In the genomic region with DNA sequence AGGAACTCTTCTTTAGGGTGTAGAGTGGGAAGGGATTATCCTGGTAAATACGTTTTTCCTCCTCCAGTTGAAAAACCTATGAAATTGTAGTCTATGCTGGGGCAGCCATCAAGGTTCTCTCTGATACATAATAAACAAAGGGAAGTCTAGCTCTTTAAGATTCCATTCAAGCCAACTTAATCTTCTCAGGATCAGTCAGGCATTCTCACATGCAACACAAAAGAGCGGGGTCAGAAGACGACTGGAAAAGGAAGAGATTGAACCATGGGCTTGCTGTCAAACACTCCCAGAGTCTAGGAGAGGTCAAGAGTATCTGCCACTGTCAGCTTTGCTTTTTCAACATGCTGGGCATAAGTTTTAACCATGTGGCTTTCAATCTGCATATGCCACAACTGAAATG, we compare ENCODE assay signal across 26 cellular contexts. TPM values are rescaled to one million over a fixed set of nuclear protein-coding genes. Genes with fewer than 3 reads are reported as not detected.
DNase-seq lines count a peak whose midpoint lies in the region; ATAC-seq and TF ChIP-seq lines count a peak whose summit lies in the region.
"Had no signal": no experiment of that assay in that cellular context is flagged by ENCODE, and none has a peak within 500 bp of the region (broad histone marks: within the 10 kb centered on the region; RNA-seq: fewer than 3 reads in every experiment).

No MANE protein-coding gene starts in this region.

- H3K4me1 ChIP-seq in Caco-2, result no peaks in the 10 kb centered on the region
- H3K4me1 ChIP-seq: adrenal gland, body of pancreas, left ventricle myocardium inferior, testis had no signal

- CTCF ChIA-PET in Caco-2 (lab: Charles Lee), result no interaction called here

- H3K27ac Mint-ChIP-seq in T-helper 1 cell treated with Interleukin-12 subunit alpha and Interleukin-12 subunit beta and Interleukin-4 antibody, amounts not matched to agents 30 μg/mL and 1 μg/mL, for 36 hours, result peak overlapping the region; percentile 74
- peak overlapping the region; percentile 96 for H3K27ac Mint-ChIP-seq in activated naive CD8-positive, alpha-beta T cell
- H3K27ac Mint-ChIP-seq in activated naive CD8-positive, alpha-beta T cell treated with anti-CD3 and anti-CD28 coated beads for 36 hours, result no peak overlapping the region
- H3K27ac Mint-ChIP-seq in activated naive CD4-positive, alpha-beta T cell treated with anti-CD3 and anti-CD28 coated beads, Interleukin-2, amount 50 U/mL, for 72 hours, result peak overlapping the region; percentile 10 to 90
- no peak overlapping the region for H3K27ac Mint-ChIP-seq in Caco-2 (ENCODE audit: unreplicated experiment)

- H3K27me3 ChIP-seq in Caco-2 (replicated peaks; ENCODE audit: control insufficient read depth, insufficient read depth, low read length), result no peaks in the 10 kb centered on the region
- H3K27me3 ChIP-seq: adrenal gland, body of pancreas, testis had no signal

- H3K9me3 Mint-ChIP-seq in T-helper 1 cell treated with Interleukin-12 subunit alpha and Interleukin-12 subunit beta and Interleukin-4 antibody, amounts not matched to agents 30 μg/mL and 1 μg/mL, for 36 hours, result peaks cover 4% of the 10 kb centered on the region
- H3K9me3 Mint-ChIP-seq in activated naive CD8-positive, alpha-beta T cell (ENCODE audit: low read depth), result no peaks in the 10 kb centered on the region
- no peaks in the 10 kb centered on the region for H3K9me3 Mint-ChIP-seq in activated naive CD8-positive, alpha-beta T cell treated with anti-CD3 and anti-CD28 coated beads for 36 hours
- H3K9me3 Mint-ChIP-seq in activated naive CD4-positive, alpha-beta T cell treated with anti-CD3 and anti-CD28 coated beads, Interleukin-2, amount 50 U/mL, for 72 hours, result no peaks in the 10 kb centered on the region
- H3K9me3 Mint-ChIP-seq in Caco-2 (ENCODE audit: unreplicated experiment), result no peaks in the 10 kb centered on the region

- H3K9me3 ChIP-seq in Caco-2, result no peaks in the 10 kb centered on the region
- H3K9me3 ChIP-seq: adrenal gland, body of pancreas, left ventricle myocardium inferior, testis had no signal

- BruUV-seq in Caco-2 (replicated peaks; lab: Mats Ljungman, UMichigan), result no TSS peak

- no peak overlapping the region for H3K4me3 ChIP-seq in Caco-2 (ENCODE audit: low read depth, low read length)
- H3K4me3 ChIP-seq: adrenal gland, body of pancreas, left ventricle myocardium inferior, testis had no signal

- peaks cover 78% of the 10 kb centered on the region for H3K4me1 Mint-ChIP-seq in T-helper 1 cell treated with Interleukin-12 subunit alpha and Interleukin-12 subunit beta and Interleukin-4 antibody, amounts not matched to agents 30 μg/mL and 1 μg/mL, for 36 hours (ENCODE audit: low read depth)
- H3K4me1 Mint-ChIP-seq in activated naive CD8-positive, alpha-beta T cell (ENCODE audit: low read depth), result peaks cover 90% of the 10 kb centered on the region
- H3K4me1 Mint-ChIP-seq in activated naive CD8-positive, alpha-beta T cell treated with anti-CD3 and anti-CD28 coated beads for 36 hours, result peaks cover 63% of the 10 kb centered on the region
- no peaks in the 10 kb centered on the region for H3K4me1 Mint-ChIP-seq in Caco-2 (ENCODE audit: low read depth, unreplicated experiment)

- TF ChIP-seq CTCF in Caco-2 (IDR thresholded peaks at IDR 0.05; ENCODE audit: insufficient read depth in 1 of 2, low read depth in 1 of 2, low read length in 1 of 2, severe bottlenecking in 1 of 2, unreplicated experiment in 1 of 2), result no peak

- H3K27me3 Mint-ChIP-seq in T-helper 1 cell treated with Interleukin-12 subunit alpha and Interleukin-12 subunit beta and Interleukin-4 antibody, amounts not matched to agents 30 μg/mL and 1 μg/mL, for 36 hours (ENCODE audit: low read depth), result no peaks in the 10 kb centered on the region
- H3K27me3 Mint-ChIP-seq in activated naive CD8-positive, alpha-beta T cell, result no peaks in the 10 kb centered on the region
- H3K27me3 Mint-ChIP-seq in activated naive CD8-positive, alpha-beta T cell treated with anti-CD3 and anti-CD28 coated beads for 36 hours, result no peaks in the 10 kb centered on the region
- peaks cover 4% of the 10 kb centered on the region for H3K27me3 Mint-ChIP-seq in Caco-2 (ENCODE audit: insufficient read depth, unreplicated experiment)

- H3K4me3 Mint-ChIP-seq in T-helper 1 cell treated with Interleukin-12 subunit alpha and Interleukin-12 subunit beta and Interleukin-4 antibody, amounts not matched to agents 30 μg/mL and 1 μg/mL, for 36 hours, result peak overlapping the region; percentile 77
- H3K4me3 Mint-ChIP-seq in activated naive CD8-positive, alpha-beta T cell, result no peak overlapping the region
- no peak overlapping the region for H3K4me3 Mint-ChIP-seq in activated naive CD8-positive, alpha-beta T cell treated with anti-CD3 and anti-CD28 coated beads for 36 hours
- no peak overlapping the region for H3K4me3 Mint-ChIP-seq in Caco-2 (ENCODE audit: unreplicated experiment)

- POLR2A ChIA-PET in Caco-2 (lab: Charles Lee), result no interaction called here

- intact Hi-C loops in Caco-2 (cut with micrococcal nuclease; ENCODE audit: unreplicated experiment), result no loop called here

- ATAC-seq in activated naive CD4-positive, alpha-beta T cell treated with anti-CD3 and anti-CD28 coated beads, Interleukin-2, amount 50 U/mL, for 72 hours, result no peak
- ATAC-seq: body of pancreas had no signal

- H3K36me3 ChIP-seq in Caco-2 (ENCODE audit: control insufficient read depth, insufficient read depth, low read length), result no peaks in the 10 kb centered on the region
- H3K36me3 ChIP-seq: adrenal gland, left ventricle myocardium inferior had no signal

- DNase-seq in T-helper 1 cell (no peak), Caco-2 (no peak), NCI-H345 treated with DMSO at 0.1 percent for 48 hours (lab: John Stamatoyannopoulos, UW; ENCODE audit: unreplicated experiment) (no peak)
- DNase-seq in activated naive CD8-positive, alpha-beta T cell treated with anti-CD3 and anti-CD28 coated beads for 36 hours, result no peak
- no peak for DNase-seq in activated naive CD4-positive, alpha-beta T cell treated with anti-CD3 and anti-CD28 coated beads, Interleukin-2, amount 50 U/mL, for 72 hours (ENCODE audit: low spot score in 2 of 2)
- no peak for DNase-seq in stimulated activated CD4-positive, alpha-beta T cell treated with anti-CD3 and anti-CD28 coated beads, Interleukin-12 subunit alpha, Interleukin-12 subunit beta, amount 100 ng/mL, for 4 hours
- DNase-seq: 8988T; activated CD4-positive, alpha-beta T cell treated with anti-CD3 and anti-CD28 coated beads, Interleukin-2, amount 50 U/mL, for 4 hours; adrenal gland; body of pancreas; cerebellar nuclear complex; KG1; left ventricle myocardium inferior; MM.1S; NCI-H2029; occipital lobe; RPMI8226; stimulated activated CD4-positive, alpha-beta T cell treated with anti-CD3 and anti-CD28 coated beads, Interleukin-15, amount 100 ng/mL, for 24 hours; stimulated activated naive CD4-positive, alpha-beta T cell; testis had no signal

- peaks cover 73% of the 10 kb centered on the region for H3K36me3 Mint-ChIP-seq in T-helper 1 cell treated with Interleukin-12 subunit alpha and Interleukin-12 subunit beta and Interleukin-4 antibody, amounts not matched to agents 30 μg/mL and 1 μg/mL, for 36 hours (ENCODE audit: low read depth)
- H3K36me3 Mint-ChIP-seq in activated naive CD8-positive, alpha-beta T cell, result peaks cover 10% of the 10 kb centered on the region
- peaks cover 25% of the 10 kb centered on the region for H3K36me3 Mint-ChIP-seq in activated naive CD8-positive, alpha-beta T cell treated with anti-CD3 and anti-CD28 coated beads for 36 hours
- peaks cover 7 to 35% of the 10 kb centered on the region in 2 donors for H3K36me3 Mint-ChIP-seq in activated naive CD4-positive, alpha-beta T cell treated with anti-CD3 and anti-CD28 coated beads, Interleukin-2, amount 50 U/mL, for 72 hours
- H3K36me3 Mint-ChIP-seq in Caco-2 (ENCODE audit: insufficient read depth, unreplicated experiment), result no peaks in the 10 kb centered on the region

RNA-seq across cellular contexts. Expression of a gene that starts 8.4 kb away (rescaled TPM):
- total RNA-seq in activated naive CD8-positive, alpha-beta T cell treated with anti-CD3 and anti-CD28 coated beads for 36 hours, result 10 to 100 TPM; 12.3 to 15.2 TPM
- total RNA-seq in activated naive CD4-positive, alpha-beta T cell treated with anti-CD3 and anti-CD28 coated beads, Interleukin-2, amount 50 U/mL, for 72 hours, result 10 to 100 TPM; 11.8 to 25.9 TPM
- not detected in 2 replicates for total RNA-seq in Caco-2 (2022)
- total RNA-seq: body of pancreas, G401, glomerular endothelial cell, left ventricle myocardium inferior, mesenteric fat pad, occipital lobe, pulmonary artery endothelial cell had no signal

Comparison
In these comparisons a context has a peak if more than half of its experiments do, and no peak if none do; other contexts are left out.
1. H3K27ac Mint-ChIP-seq: peak in T-helper 1 cell treated with Interleukin-12 subunit alpha and Interleukin-12 subunit beta and Interleukin-4 antibody, amounts not matched to agents 30 μg/mL and 1 μg/mL, for 36 hours (single experiment), activated naive CD8-positive, alpha-beta T cell (single experiment) and activated naive CD4-positive, alpha-beta T cell treated with anti-CD3 and anti-CD28 coated beads, Interleukin-2, amount 50 U/mL, for 72 hours (2 of 2); none in activated naive CD8-positive, alpha-beta T cell treated with anti-CD3 and anti-CD28 coated beads for 36 hours (single experiment) and Caco-2 (single experiment).
2. RNA of a gene that starts 8.4 kb away (total RNA-seq): 11.8 to 25.9 TPM in activated naive CD4-positive, alpha-beta T cell treated with anti-CD3 and anti-CD28 coated beads, Interleukin-2, amount 50 U/mL, for 72 hours and 12.3 to 15.2 TPM in activated naive CD8-positive, alpha-beta T cell treated with anti-CD3 and anti-CD28 coated beads for 36 hours; not detected in Caco-2; every median in the first group is over 10 times any median in the second.